ENCODE assay signal across 8 cellular contexts in genomic region chr6:37222125-37222967, GRCh38. TPM values are rescaled to one million over a fixed set of nuclear protein-coding genes. Genes with fewer than 3 reads are reported as not detected.
DNase-seq lines count a peak whose midpoint lies in the region; ATAC-seq and TF ChIP-seq lines count a peak whose summit lies in the region.

No MANE protein-coding gene starts in this region.

- TF ChIP-seq CTCF in CD4-positive, alpha-beta T cell (IDR thresholded peaks at IDR 0.05): no peak
- TF ChIP-seq CTCF in endodermal cell (conservative IDR thresholded peaks at IDR 0.05): no peak

- no peaks in the 10 kb centered on the region for H3K9me3 ChIP-seq in CD4-positive, alpha-beta T cell (ENCODE audit: control insufficient read depth, low read length)
- no peaks in the 10 kb centered on the region for H3K9me3 ChIP-seq in endodermal cell (ENCODE audit: control insufficient read depth, low read length)
- no peaks in the 10 kb centered on the region for H3K9me3 ChIP-seq in mesenchymal stem cell (ENCODE audit: control insufficient read depth, low read length)

- H3K36me3 ChIP-seq in endodermal cell (ENCODE audit: control insufficient read depth, insufficient read depth, low read length) (no peaks in the 10 kb centered on the region), mesenchymal stem cell (ENCODE audit: control insufficient read depth in 1 of 2, insufficient read depth in 2 of 2, low read depth in 1 of 2, low read length in 2 of 2) (no peaks in the 10 kb centered on the region)

- H3K79me1 ChIP-seq in mesenchymal stem cell (replicated peaks; ENCODE audit: low read length, poor library complexity, severe bottlenecking): no peaks in the 10 kb centered on the region

- peak overlapping the region; percentile 64 for H4K91ac ChIP-seq in mesenchymal stem cell (ENCODE audit: low read length)

- peak overlapping the region; percentile 79 for H4K8ac ChIP-seq in mesenchymal stem cell (ENCODE audit: low read length)

- peak overlapping the region; percentile 62 for H2BK120ac ChIP-seq in mesenchymal stem cell (ENCODE audit: low read depth, low read length)

- peak; percentile 95 for ATAC-seq in CD4-positive, alpha-beta T cell (ENCODE audit: poor library complexity)
- peak; percentile 91 for ATAC-seq in GM19452 (IDR thresholded peaks at IDR 0.05; ENCODE audit: unreplicated experiment)
- peak; percentile 68 for ATAC-seq in HG03558 (IDR thresholded peaks at IDR 0.05; ENCODE audit: extremely low read depth, unreplicated experiment)

- no peak overlapping the region for H2AK5ac ChIP-seq in mesenchymal stem cell (ENCODE audit: low read length, severe bottlenecking)

- H2AFZ ChIP-seq in mesenchymal stem cell (ENCODE audit: low read depth, low read length): peak overlapping the region; percentile 98

- H3K4me2 ChIP-seq in mesenchymal stem cell (ENCODE audit: low read length, poor library complexity, severe bottlenecking): peak overlapping the region; percentile 65

- no peak overlapping the region for H3K27ac ChIP-seq in CD4-positive, alpha-beta T cell (ENCODE audit: low read depth, low read length)
- H3K27ac ChIP-seq in endodermal cell (ENCODE audit: low read depth, low read length) (peak overlapping the region; percentile 7), mesenchymal stem cell (ENCODE audit: low read length, poor library complexity, severe bottlenecking) (peak overlapping the region; percentile 71)

- H2BK15ac ChIP-seq in mesenchymal stem cell (ENCODE audit: low read depth, poor library complexity, severe bottlenecking): peak overlapping the region; percentile 75

- no peaks in the 10 kb centered on the region for H3K9me3 Mint-ChIP-seq in CD4-positive, alpha-beta T cell
- H3K9me3 Mint-ChIP-seq in activated CD4-positive, alpha-beta memory T cell treated with anti-CD3 and anti-CD28 coated beads for 36 hours: no peaks in the 10 kb centered on the region
- no peaks in the 10 kb centered on the region for H3K9me3 Mint-ChIP-seq in endodermal cell

- CTCF ChIA-PET in CD4-positive, alpha-beta T cell (lab: Charles Lee): interaction anchor here (0.7 to 2.6 kb wide), 4 partner anchors 12 to 204 kb away, joined by 3 to 13 read pairs (median 3); no protein-coding TSS in a partner anchor
- CTCF ChIA-PET in activated CD4-positive, alpha-beta memory T cell treated with anti-CD3 and anti-CD28 coated beads for 36 hours (lab: Charles Lee): interaction anchor here (0.7 to 6.5 kb wide), 3 partner anchors 12 to 202 kb away, joined by 5 to 55 read pairs (median 55); no protein-coding TSS in a partner anchor

- intact Hi-C loops in CD4-positive, alpha-beta T cell (cut with DNase I, micrococcal nuclease): loop anchor here in 1 of 2 experiments (5.0 kb wide), 1 partner anchor 35 kb away; the partner anchor contains the start of genes TBC1D22B and TMEM217
- intact Hi-C loops in activated CD4-positive, alpha-beta memory T cell treated with anti-CD3 and anti-CD28 coated beads for 36 hours (cut with micrococcal nuclease): loop anchor here (1.0 to 5.0 kb wide), 2 partner anchors 35 to 80 kb away; partner anchors contain the start of gene TBC1D22B

- peaks cover 14% of the 10 kb centered on the region for H3K4me1 Mint-ChIP-seq in CD4-positive, alpha-beta T cell (ENCODE audit: low read depth)
- peaks cover 18% of the 10 kb centered on the region for H3K4me1 Mint-ChIP-seq in activated CD4-positive, alpha-beta memory T cell treated with anti-CD3 and anti-CD28 coated beads for 36 hours (ENCODE audit: low read depth)
- peaks cover 7% of the 10 kb centered on the region for H3K4me1 Mint-ChIP-seq in endodermal cell

- H2BK5ac ChIP-seq in mesenchymal stem cell (ENCODE audit: low read depth, low read length, poor library complexity, severe bottlenecking): peak overlapping the region; percentile 68

- no peak overlapping the region for H3K14ac ChIP-seq in mesenchymal stem cell (ENCODE audit: low read length in 2 of 2)

- no peaks in the 10 kb centered on the region for H3K27me3 ChIP-seq in CD4-positive, alpha-beta T cell (ENCODE audit: control insufficient read depth, insufficient read depth, low read length)
- H3K27me3 ChIP-seq in endodermal cell (ENCODE audit: control insufficient read depth, insufficient read depth, low read length, poor library complexity, severe bottlenecking) (no peaks in the 10 kb centered on the region), mesenchymal stem cell (ENCODE audit: control insufficient read depth in 1 of 2, insufficient read depth in 1 of 2, low read length in 2 of 2) (no peaks in the 10 kb centered on the region)

- H3K4me3 Mint-ChIP-seq in CD4-positive, alpha-beta T cell: peak overlapping the region; percentile 90
- H3K4me3 Mint-ChIP-seq in activated CD4-positive, alpha-beta memory T cell treated with anti-CD3 and anti-CD28 coated beads for 36 hours: peak overlapping the region; percentile 73
- peak overlapping the region; percentile 71 for H3K4me3 Mint-ChIP-seq in endodermal cell

- 2% methylated on average over 23 to 39 of the region's 39 CpGs for WGBS in endodermal cell (ENCODE audit: insufficient coverage in 1 of 2, insufficient read length in 1 of 2), 2 experiments
- WGBS in mesenchymal stem cell: 1% methylated on average over 38 of the region's 39 CpGs

- H3K23ac ChIP-seq in mesenchymal stem cell (ENCODE audit: low read length in 2 of 2): peak overlapping the region in 1 of 2 experiments; percentile 27

- H3K36me3 Mint-ChIP-seq in CD4-positive, alpha-beta T cell (ENCODE audit: low read depth): no peaks in the 10 kb centered on the region
- H3K36me3 Mint-ChIP-seq in activated CD4-positive, alpha-beta memory T cell treated with anti-CD3 and anti-CD28 coated beads for 36 hours: no peaks in the 10 kb centered on the region
- no peaks in the 10 kb centered on the region for H3K36me3 Mint-ChIP-seq in endodermal cell (ENCODE audit: low read depth)

- POLR2A ChIA-PET in CD4-positive, alpha-beta T cell (lab: Charles Lee): interaction anchor here (0.8 to 1.6 kb wide), 5 partner anchors 18 to 202 kb away, joined by 3 to 5 read pairs (median 3); partner anchors contain the start of genes TBC1D22B and TMEM217
- POLR2A ChIA-PET in activated CD4-positive, alpha-beta memory T cell treated with anti-CD3 and anti-CD28 coated beads for 36 hours (lab: Charles Lee): interaction anchor here (0.9 to 1.7 kb wide), 2 partner anchors 14 to 17 kb away, joined by 4 to 6 read pairs; no protein-coding TSS in a partner anchor

- no peak overlapping the region for H3K27ac Mint-ChIP-seq in CD4-positive, alpha-beta T cell
- no peak overlapping the region for H3K27ac Mint-ChIP-seq in activated CD4-positive, alpha-beta memory T cell treated with anti-CD3 and anti-CD28 coated beads for 36 hours
- peak overlapping the region; percentile 89 for H3K27ac Mint-ChIP-seq in endodermal cell

- peak overlapping the region; percentile 71 to 85 for H3K18ac ChIP-seq in mesenchymal stem cell (ENCODE audit: low read depth in 1 of 2, low read length in 2 of 2)

- H3K4me3 ChIP-seq in endodermal cell (ENCODE audit: low read length) (peak overlapping the region; percentile 76), mesenchymal stem cell (ENCODE audit: insufficient read depth in 1 of 2, low read depth in 1 of 2, low read length in 2 of 2) (peak overlapping the region; percentile 49 to 81)

- H3K4ac ChIP-seq in mesenchymal stem cell (ENCODE audit: low read depth in 1 of 2, low read length in 2 of 2): no peak overlapping the region

- H3K27me3 Mint-ChIP-seq in CD4-positive, alpha-beta T cell: no peaks in the 10 kb centered on the region
- no peaks in the 10 kb centered on the region for H3K27me3 Mint-ChIP-seq in activated CD4-positive, alpha-beta memory T cell treated with anti-CD3 and anti-CD28 coated beads for 36 hours
- no peaks in the 10 kb centered on the region for H3K27me3 Mint-ChIP-seq in endodermal cell (ENCODE audit: insufficient read depth)

- peak overlapping the region in 1 of 2 experiments; percentile 58 for H2BK12ac ChIP-seq in mesenchymal stem cell (ENCODE audit: low read length in 2 of 2)

- no peak overlapping the region for H3K9ac ChIP-seq in endodermal cell (ENCODE audit: extremely low read depth, low read length, poor library complexity, severe bottlenecking)
- peak overlapping the region; percentile 67 for H3K9ac ChIP-seq in mesenchymal stem cell (ENCODE audit: low read length)

- H3K4me1 ChIP-seq in endodermal cell (ENCODE audit: control insufficient read depth, insufficient read depth, low read length): no peaks in the 10 kb centered on the region
- H3K4me1 ChIP-seq in mesenchymal stem cell (ENCODE audit: control insufficient read depth, insufficient read depth, low read depth, low read length): peaks cover 6% of the 10 kb centered on the region

- DNase-seq in CD4-positive, alpha-beta T cell: peak; percentile 40 to 66 (median 56)
- peak; percentile 97 for DNase-seq in NCI-H82 (lab: John Stamatoyannopoulos, UW)
- DNase-seq in activated CD4-positive, alpha-beta memory T cell treated with anti-CD3 and anti-CD28 coated beads for 36 hours: peak; percentile 89
- peak; percentile 98 for DNase-seq in endodermal cell
- DNase-seq in mesenchymal stem cell: peak; percentile 90
- DNase-seq in stimulated activated CD8-positive, alpha-beta memory T cell treated with anti-CD3 and anti-CD28 coated beads, Interleukin-12 subunit alpha, Interleukin-12 subunit beta, amount 100 ng/mL, for 24 hours (ENCODE audit: extremely low read depth): peak; percentile 52

RNA-seq across cellular contexts. Expression of gene TBC1D22B, which starts 35.2 kb away (rescaled TPM):
- 1 to 10 TPM; 5.9 to 6.6 TPM for total RNA-seq in CD4-positive, alpha-beta T cell
- 10 to 100 TPM; 14.4 to 15.7 TPM for total RNA-seq in activated CD4-positive, alpha-beta memory T cell treated with anti-CD3 and anti-CD28 coated beads for 36 hours
- total RNA-seq in endodermal cell: 10 to 100 TPM; 13.8 to 20.1 TPM
- polyA plus RNA-seq in endodermal cell (2013, experiment 1 of 2): 13.9 TPM
- polyA plus RNA-seq in endodermal cell (2013, experiment 2 of 2): 13.1 TPM
- polyA plus RNA-seq in mesenchymal stem cell (2013, experiment 1 of 2): 7.1 TPM
- 7.1 TPM for polyA plus RNA-seq in mesenchymal stem cell (2013, experiment 2 of 2)

RNA-seq across cellular contexts. Expression of gene TMEM217, which starts 35.6 kb away (rescaled TPM):
- total RNA-seq in CD4-positive, alpha-beta T cell: under 1 TPM; 0.41 to 0.47 TPM
- 1 to 10 TPM; 2.2 to 3.3 TPM for total RNA-seq in activated CD4-positive, alpha-beta memory T cell treated with anti-CD3 and anti-CD28 coated beads for 36 hours
- total RNA-seq in endodermal cell: 1 to 10 TPM in 1 of 2 donors, under 1 TPM in 1; 0.95 to 1.6 TPM
- 0.43 TPM for polyA plus RNA-seq in endodermal cell (2013, experiment 1 of 2)
- polyA plus RNA-seq in endodermal cell (2013, experiment 2 of 2): 0.41 TPM
- polyA plus RNA-seq in mesenchymal stem cell (2013, experiment 1 of 2): 2.0 TPM
- 2.5 TPM for polyA plus RNA-seq in mesenchymal stem cell (2013, experiment 2 of 2)

RNA-seq across cellular contexts. Expression of gene PIM1, which starts 52.4 kb away (rescaled TPM):
- total RNA-seq in CD4-positive, alpha-beta T cell: 100 to 1,000 TPM; 175 to 183 TPM
- 100 to 1,000 TPM; 204 TPM for total RNA-seq in activated CD4-positive, alpha-beta memory T cell treated with anti-CD3 and anti-CD28 coated beads for 36 hours
- total RNA-seq in endodermal cell: 10 to 100 TPM; 43.9 to 65.3 TPM
- 46.6 TPM for polyA plus RNA-seq in endodermal cell (2013, experiment 1 of 2)
- polyA plus RNA-seq in endodermal cell (2013, experiment 2 of 2): 45.2 TPM
- polyA plus RNA-seq in mesenchymal stem cell (2013, experiment 1 of 2): 14.5 TPM
- polyA plus RNA-seq in mesenchymal stem cell (2013, experiment 2 of 2): 13.6 TPM
